Comparison of ENCODE assay signal across 8 cellular contexts in genomic region chr7:148527717-148528168, GRCh38.
A peak's percentile ranks its signal among the peaks of the same experiment; 100 is the strongest.
DNase-seq lines count a peak whose midpoint lies in the region; ATAC-seq and TF ChIP-seq lines count a peak whose summit lies in the region.

No MANE protein-coding gene starts in this region.

- peaks cover 0 to 2% (median 0%) of the 10 kb centered on the region in 3 donors for H3K27me3 ChIP-seq in gastrocnemius medialis

- H3K36me3 ChIP-seq in gastrocnemius medialis: no peaks in the 10 kb centered on the region

- in situ Hi-C loops in gastrocnemius medialis (cut with MboI; ENCODE audit: low sequenced_read_pairs in 4 of 4): no loop called here

- H3K27ac ChIP-seq in RWPE1 (no peak overlapping the region), gastrocnemius medialis (no peak overlapping the region)

- no peak overlapping the region for H3K4me3 ChIP-seq in gastrocnemius medialis

- H3K4me1 Mint-ChIP-seq in glutamatergic neuron (ENCODE audit: low read depth, unreplicated experiment): peaks cover 2% of the 10 kb centered on the region

- POLR2A ChIA-PET in RWPE1 (lab: Yijun Ruan, JAX; ENCODE audit: low non-redundant PET): no interaction called here

- CTCF ChIA-PET in RWPE1 (lab: Yijun Ruan, JAX): no interaction called here

- peak; percentile 97 for ATAC-seq in GM21619 (IDR thresholded peaks at IDR 0.05; ENCODE audit: unreplicated experiment)
- ATAC-seq in gastrocnemius medialis: no peak

- intact Hi-C loops in gastrocnemius medialis (cut with DNase I; ENCODE audit: low total_unique reads): no loop called here

- H3K4me3 Mint-ChIP-seq in glutamatergic neuron (ENCODE audit: unreplicated experiment): no peak overlapping the region

- DNase-seq in GM03348 (ENCODE audit: low spot score) (peak; percentile 67), HuH-7 (ENCODE audit: low spot score) (peak; percentile 59), RWPE1 (ENCODE audit: low spot score) (peak; percentile 62), glutamatergic neuron (peak; percentile 83), gastrocnemius medialis (peak; percentile 10 to 23), T1000 (lab: John Stamatoyannopoulos, UW) (no peak)
- peak; percentile 62 to 70 for DNase-seq in activated T-helper 1 cell treated with anti-CD3 and anti-CD28 coated beads, Interleukin-2, amount 50 U/mL, for 16 hours (ENCODE audit: low read depth in 1 of 2, low spot score in 1 of 2)

- peak; percentile 73 for TF ChIP-seq CTCF in RWPE1 (conservative IDR thresholded peaks at IDR 0.05; ENCODE audit: low read depth)
- peak; percentile 69 for TF ChIP-seq CTCF in glutamatergic neuron (IDR thresholded peaks at IDR 0.05; ENCODE audit: partially characterized antibody, unreplicated experiment)
- TF ChIP-seq CTCF in gastrocnemius medialis (IDR thresholded peaks at IDR 0.05 in 4 of 5, conservative IDR thresholded peaks at IDR 0.05 in 1 of 5): peak in 1 of 5 experiments; percentile 34

- peaks cover 4% of the 10 kb centered on the region for H3K9me3 Mint-ChIP-seq in glutamatergic neuron (ENCODE audit: unreplicated experiment)

- H3K9me3 ChIP-seq in gastrocnemius medialis: no peaks in the 10 kb centered on the region

- no peak for TF ChIP-seq POLR2A in gastrocnemius medialis (IDR thresholded peaks at IDR 0.05)

- H3K27me3 Mint-ChIP-seq in glutamatergic neuron (ENCODE audit: unreplicated experiment): peaks cover 1% of the 10 kb centered on the region

- H3K4me1 ChIP-seq in gastrocnemius medialis: peaks cover 0 to 3% of the 10 kb centered on the region in 2 donors

- no peaks in the 10 kb centered on the region for H3K36me3 Mint-ChIP-seq in glutamatergic neuron (ENCODE audit: unreplicated experiment)

- no peak overlapping the region for H3K27ac Mint-ChIP-seq in glutamatergic neuron (ENCODE audit: unreplicated experiment)
